8 cellular contexts compared by ENCODE assay signal in genomic region chr2:68925298-68925885, GRCh38. TPM values are rescaled to one million over a fixed set of nuclear protein-coding genes. Genes with fewer than 3 reads are reported as not detected.
DNase-seq lines count a peak whose midpoint lies in the region; ATAC-seq and TF ChIP-seq lines count a peak whose summit lies in the region.

No MANE protein-coding gene starts in this region.

- H3K18ac ChIP-seq in mesendoderm (ENCODE audit: low read length), result no peak overlapping the region

- no peak overlapping the region for H3K9ac ChIP-seq in mesendoderm (ENCODE audit: low read length)

- no peaks in the 10 kb centered on the region for H3K9me3 ChIP-seq in CD4-positive, alpha-beta memory T cell (ENCODE audit: control insufficient read depth in 1 of 2, low read length in 2 of 2)
- H3K9me3 ChIP-seq in WERI-Rb-1 (ENCODE audit: severe bottlenecking) (peaks cover 2% of the 10 kb centered on the region), transverse colon (no peaks in the 10 kb centered on the region)

- H3K27me3 ChIP-seq in CD4-positive, alpha-beta memory T cell (ENCODE audit: insufficient read depth, low read length), result no peaks in the 10 kb centered on the region
- peaks cover 31% of the 10 kb centered on the region for H3K27me3 ChIP-seq in WERI-Rb-1 (ENCODE audit: insufficient read depth, low read depth, severe bottlenecking)
- no peaks in the 10 kb centered on the region for H3K27me3 ChIP-seq in mesendoderm (ENCODE audit: insufficient read depth, low read length, poor library complexity)
- no peaks in the 10 kb centered on the region for H3K27me3 ChIP-seq in transverse colon

- H3K27ac ChIP-seq in CD4-positive, alpha-beta memory T cell (ENCODE audit: low read depth, low read length), result no peak overlapping the region
- H3K27ac ChIP-seq in WERI-Rb-1, result no peak overlapping the region
- no peak overlapping the region for H3K27ac ChIP-seq in mesendoderm (ENCODE audit: low read depth, low read length)
- H3K27ac ChIP-seq in transverse colon, result no peak overlapping the region

- no peak overlapping the region for H3K4me3 ChIP-seq in CD4-positive, alpha-beta memory T cell (ENCODE audit: low read length in 2 of 2)
- H3K4me3 ChIP-seq in WERI-Rb-1 (ENCODE audit: low read depth, low read length) (no peak overlapping the region), mesendoderm (ENCODE audit: low read length) (no peak overlapping the region), transverse colon (no peak overlapping the region)

- peak; percentile 97 for TF ChIP-seq CTCF in WERI-Rb-1 (IDR thresholded peaks at IDR 0.05; ENCODE audit: low read depth, low read length)
- TF ChIP-seq CTCF in transverse colon (IDR thresholded peaks at IDR 0.05), result peak; percentile 80 to 92 (median 91)

- no peaks in the 10 kb centered on the region for H3K79me1 ChIP-seq in mesendoderm (ENCODE audit: low read length)

- POLR2A ChIA-PET in CD4-positive, alpha-beta memory T cell (lab: Charles Lee; ENCODE audit: partially characterized antibody), result interaction anchor here (0.6 to 3.4 kb wide), 18 partner anchors 11 to 461 kb away, joined by 3 to 15 read pairs (median 4); partner anchors contain the start of genes APLF, ARHGAP25 and FBXO48

- peak; percentile 57 to 73 (median 66) for DNase-seq in CD4-positive, alpha-beta memory T cell
- DNase-seq in NCI-H2107 (lab: John Stamatoyannopoulos, UW), result peak; percentile 44
- peak; percentile 50 for DNase-seq in WERI-Rb-1
- peak; percentile 52 for DNase-seq in effector CD4-positive, alpha-beta T cell
- DNase-seq in mesendoderm, result peak; percentile 62
- no peak for DNase-seq in transverse colon

- CTCF ChIA-PET in CD4-positive, alpha-beta memory T cell (lab: Charles Lee; ENCODE audit: partially characterized antibody), result interaction anchor here (0.7 to 6.5 kb wide), 47 partner anchors 9 to 460 kb away, joined by 3 to 152 read pairs (median 5); partner anchors contain the start of genes APLF, ARHGAP25 and FBXO48

- peak overlapping the region in 1 of 8 donors; percentile 17 for H3K4me3 Mint-ChIP-seq in CD4-positive, alpha-beta memory T cell

- H3K36me3 ChIP-seq in CD4-positive, alpha-beta memory T cell (ENCODE audit: insufficient read depth, low read length), result no peaks in the 10 kb centered on the region
- H3K36me3 ChIP-seq in WERI-Rb-1 (no peaks in the 10 kb centered on the region), mesendoderm (ENCODE audit: control insufficient read depth, insufficient read depth, low read length) (no peaks in the 10 kb centered on the region), transverse colon (no peaks in the 10 kb centered on the region)

- no peak overlapping the region for H2BK5ac ChIP-seq in mesendoderm (ENCODE audit: low read length)

- no peaks in the 10 kb centered on the region for H3K79me2 ChIP-seq in mesendoderm (ENCODE audit: control insufficient read depth, insufficient read depth, low read length)

- TF ChIP-seq POLR2A in transverse colon (IDR thresholded peaks at IDR 0.05), result no peak

- no peak overlapping the region for H2AK5ac ChIP-seq in mesendoderm (ENCODE audit: low read length)

- H4K5ac ChIP-seq in mesendoderm (ENCODE audit: low read length), result no peak overlapping the region

- H3K4ac ChIP-seq in mesendoderm (ENCODE audit: low read depth, low read length), result no peak overlapping the region

- no peak overlapping the region for H2BK120ac ChIP-seq in mesendoderm (ENCODE audit: low read depth, low read length)

- peaks cover 4% of the 10 kb centered on the region for H3K4me1 ChIP-seq in CD4-positive, alpha-beta memory T cell (ENCODE audit: insufficient read depth, low read length)
- H3K4me1 ChIP-seq in mesendoderm (ENCODE audit: control insufficient read depth, low read depth, low read length), result no peaks in the 10 kb centered on the region
- H3K4me1 ChIP-seq in transverse colon, result no peaks in the 10 kb centered on the region

- no peak overlapping the region for H4K8ac ChIP-seq in mesendoderm (ENCODE audit: low read depth, low read length)

- no peak overlapping the region for H2BK15ac ChIP-seq in mesendoderm (replicated peaks; ENCODE audit: low read depth)

- in situ Hi-C loops in transverse colon (cut with MboI; ENCODE audit: low pct_ligation_motif_present in 1 of 4, low pct_unique_long_range_greater_than_20kb in 1 of 4, low sequenced_read_pairs in 3 of 4), result loop anchor here in 1 of 4 donors (10.0 kb wide), 1 partner anchor 441 kb away; no protein-coding TSS in a partner anchor

- H3K56ac ChIP-seq in mesendoderm (ENCODE audit: low read length), result peak overlapping the region; percentile 34

- H3K4me2 ChIP-seq in mesendoderm (ENCODE audit: low read length), result no peak overlapping the region

- H3K27me3 Mint-ChIP-seq in CD4-positive, alpha-beta memory T cell, result peaks cover 5 to 6% of the 10 kb centered on the region in 2 donors

- H3K23ac ChIP-seq in mesendoderm (ENCODE audit: low read length), result no peak overlapping the region

- peak overlapping the region in 3 of 7 donors; percentile 17 to 43 (median 24) for H3K27ac Mint-ChIP-seq in CD4-positive, alpha-beta memory T cell

- no CpG with 5 or more reads among the region's 8 CpGs for WGBS in mesendoderm (ENCODE audit: extremely low coverage, insufficient coverage, low lambda C conversion rate)
- 21 to 40% methylated on average over 6 to 8 of the region's 8 CpGs for WGBS in transverse colon (ENCODE audit: low coverage in 1 of 2), 2 donors

- TF ChIP-seq EP300 in transverse colon (IDR thresholded peaks at IDR 0.05; ENCODE audit: low read depth), result no peak

- intact Hi-C loops in CD4-positive, alpha-beta memory T cell (cut with micrococcal nuclease), result loop anchor here (1.0 to 10.0 kb wide), 9 partner anchors 17 to 563 kb away; partner anchors contain the start of genes APLF and FBXO48
- intact Hi-C loops in transverse colon (cut with DNase I; ENCODE audit: low total_unique reads), result loop anchor here (10.0 kb wide), 1 partner anchor 461 kb away; the partner anchor contains the start of genes APLF and FBXO48

- peaks cover 0 to 4% (median 2%) of the 10 kb centered on the region in 4 donors for H3K4me1 Mint-ChIP-seq in CD4-positive, alpha-beta memory T cell

- ATAC-seq in GM19463 (IDR thresholded peaks at IDR 0.05; ENCODE audit: unreplicated experiment), result peak; percentile 67
- no peak for ATAC-seq in HG03432 (IDR thresholded peaks at IDR 0.05; ENCODE audit: unreplicated experiment)

- H3K9me3 Mint-ChIP-seq in CD4-positive, alpha-beta memory T cell, result no peaks in the 10 kb centered on the region

- H3K36me3 Mint-ChIP-seq in CD4-positive, alpha-beta memory T cell, result no peaks in the 10 kb centered on the region

RNA-seq across cellular contexts. Expression of gene GKN2, which starts 27.3 kb away (rescaled TPM):
- not detected for total RNA-seq in CD4-positive, alpha-beta memory T cell
- polyA plus RNA-seq in CD4-positive, alpha-beta memory T cell, result not detected
- polyA plus RNA-seq in mesendoderm (2013, experiment 1 of 2), result 0.15 TPM
- 0.15 TPM for polyA plus RNA-seq in mesendoderm (2013, experiment 2 of 2)
- total RNA-seq in transverse colon, result not detected

RNA-seq across cellular contexts. Expression of gene GKN1, which starts 49.0 kb away (rescaled TPM):
- total RNA-seq in CD4-positive, alpha-beta memory T cell, result not detected
- polyA plus RNA-seq in CD4-positive, alpha-beta memory T cell, result not detected
- polyA plus RNA-seq in mesendoderm (2013, experiment 1 of 2), result not detected
- not detected for polyA plus RNA-seq in mesendoderm (2013, experiment 2 of 2)
- not detected for total RNA-seq in transverse colon

RNA-seq across cellular contexts. Expression of gene BMP10, which starts 54.2 kb away (rescaled TPM):
- not detected for total RNA-seq in CD4-positive, alpha-beta memory T cell
- polyA plus RNA-seq in CD4-positive, alpha-beta memory T cell, result not detected
- not detected for polyA plus RNA-seq in mesendoderm (2013, experiment 1 of 2)
- not detected for polyA plus RNA-seq in mesendoderm (2013, experiment 2 of 2)
- not detected for total RNA-seq in transverse colon
